8 cellular contexts compared by ENCODE assay signal in the genomic region with DNA sequence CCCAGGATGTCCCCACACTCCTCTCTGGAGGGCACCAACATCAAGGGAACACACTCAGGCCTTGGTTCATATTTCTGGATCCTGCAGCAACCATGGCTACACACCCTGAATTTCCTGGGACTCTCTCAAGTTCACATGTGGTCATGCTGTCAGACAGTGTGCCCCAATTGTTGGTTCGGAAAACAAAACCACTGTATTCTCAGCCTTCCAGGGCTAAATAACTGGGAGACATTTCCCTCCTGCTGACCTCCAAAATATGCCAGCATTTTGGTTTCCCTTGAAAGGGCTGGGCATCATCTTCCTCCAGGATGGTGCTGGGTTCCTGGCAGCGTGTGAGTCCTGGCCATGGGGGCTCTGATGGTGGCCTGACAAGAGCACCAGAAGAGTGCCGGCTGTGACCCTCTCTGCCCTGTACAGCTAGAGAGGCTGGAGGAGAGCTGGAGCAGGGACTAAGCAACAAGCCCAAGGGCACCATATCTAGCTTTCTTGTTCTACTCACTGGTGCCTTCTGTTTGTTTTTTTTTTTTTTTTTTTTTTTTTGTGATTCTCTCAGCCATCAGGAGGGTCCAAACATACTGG. TPM values are rescaled to one million over a fixed set of nuclear protein-coding genes. Genes with fewer than 3 reads are reported as not detected.
A peak's percentile ranks its signal among the peaks of the same experiment; 100 is the strongest.
DNase-seq lines count a peak whose midpoint lies in the region; ATAC-seq and TF ChIP-seq lines count a peak whose summit lies in the region.

No MANE protein-coding gene starts in this region.

- H3K4me3 ChIP-seq in stomach smooth muscle (ENCODE audit: low read length in 2 of 2) = peak overlapping the region in 1 of 2 donors; percentile 54

- peak overlapping the region; percentile 92 for H3K4me3 Mint-ChIP-seq in activated CD4-positive, alpha-beta T cell treated with anti-CD3 and anti-CD28 coated beads for 36 hours
- H3K4me3 Mint-ChIP-seq in activated B cell treated with CpG ODN at 0.5 μM for 24 hours = peak overlapping the region; percentile 95

- H3K27ac ChIP-seq in layer of hippocampus (ENCODE audit: low read depth, low read length) (peak overlapping the region; percentile 54), stomach smooth muscle (ENCODE audit: low read length) (peak overlapping the region; percentile 47)

- POLR2A ChIA-PET in activated CD4-positive, alpha-beta T cell treated with anti-CD3 and anti-CD28 coated beads for 36 hours (lab: Charles Lee) = interaction anchor here (1.2 kb wide), 1 partner anchor 11 kb away, joined by 13 read pairs; no protein-coding TSS in a partner anchor
- POLR2A ChIA-PET in activated B cell treated with CpG ODN at 0.5 μM for 24 hours (lab: Charles Lee) = interaction anchor here (1.3 to 4.2 kb wide), 13 partner anchors 10 to 148 kb away, joined by 3 to 123 read pairs (median 8); a partner anchor contains a TSS

- peak; percentile 19 for DNase-seq in activated CD4-positive, alpha-beta T cell treated with anti-CD3 and anti-CD28 coated beads for 36 hours
- DNase-seq in activated CD4-positive, alpha-beta T cell treated with anti-CD3 and anti-CD28 coated beads for 48 hours = no peak
- DNase-seq in activated B cell treated with CpG ODN at 0.5 μM for 24 hours (no peak), T1000 (lab: John Stamatoyannopoulos, UW) (no peak), 8988T (no peak), DMS 273 (lab: John Stamatoyannopoulos, UW; ENCODE audit: unreplicated experiment) (no peak)

- H3K36me3 Mint-ChIP-seq in activated CD4-positive, alpha-beta T cell treated with anti-CD3 and anti-CD28 coated beads for 36 hours (ENCODE audit: low read depth) = peaks cover 24% of the 10 kb centered on the region
- peaks cover 34% of the 10 kb centered on the region for H3K36me3 Mint-ChIP-seq in activated B cell treated with CpG ODN at 0.5 μM for 24 hours (ENCODE audit: low read depth)

- CTCF ChIA-PET in activated CD4-positive, alpha-beta T cell treated with anti-CD3 and anti-CD28 coated beads for 36 hours (lab: Charles Lee) = interaction anchor here (0.8 to 5.7 kb wide), 9 partner anchors 11 to 63 kb away, joined by 3 to 50 read pairs (median 5); no protein-coding TSS in a partner anchor
- CTCF ChIA-PET in activated B cell treated with CpG ODN at 0.5 μM for 24 hours (lab: Charles Lee) = interaction anchor here (1.3 to 2.8 kb wide), 5 partner anchors 22 to 56 kb away, joined by 5 to 18 read pairs (median 7); no protein-coding TSS in a partner anchor

- no peaks in the 10 kb centered on the region for H3K9me3 ChIP-seq in stomach smooth muscle (ENCODE audit: control insufficient read depth in 2 of 2, low read length in 2 of 2)

- no peaks in the 10 kb centered on the region for H3K36me3 ChIP-seq in stomach smooth muscle (ENCODE audit: control insufficient read depth in 2 of 2, insufficient read depth in 2 of 2, low read length in 2 of 2)

- H3K9me3 Mint-ChIP-seq in activated CD4-positive, alpha-beta T cell treated with anti-CD3 and anti-CD28 coated beads for 36 hours (ENCODE audit: low read depth) = peaks cover 3% of the 10 kb centered on the region
- no peaks in the 10 kb centered on the region for H3K9me3 Mint-ChIP-seq in activated B cell treated with CpG ODN at 0.5 μM for 24 hours

- H3K4me1 Mint-ChIP-seq in activated CD4-positive, alpha-beta T cell treated with anti-CD3 and anti-CD28 coated beads for 36 hours = peaks cover 49% of the 10 kb centered on the region
- H3K4me1 Mint-ChIP-seq in activated B cell treated with CpG ODN at 0.5 μM for 24 hours = peaks cover 50% of the 10 kb centered on the region

- H3K27me3 ChIP-seq in layer of hippocampus (ENCODE audit: control insufficient read depth, insufficient read depth, low read length) = no peaks in the 10 kb centered on the region
- no peaks in the 10 kb centered on the region for H3K27me3 ChIP-seq in stomach smooth muscle (ENCODE audit: control insufficient read depth in 1 of 2, insufficient read depth in 2 of 2, low read length in 2 of 2)

- no peak overlapping the region for H3K9ac ChIP-seq in stomach smooth muscle (ENCODE audit: low read length in 2 of 2)

- TF ChIP-seq CTCF in activated B cell treated with CpG ODN at 0.5 μM for 24 hours (IDR thresholded peaks at IDR 0.05) = no peak

- peak overlapping the region; percentile 98 for H3K27ac Mint-ChIP-seq in activated CD4-positive, alpha-beta T cell treated with anti-CD3 and anti-CD28 coated beads for 36 hours
- peak overlapping the region; percentile 98 for H3K27ac Mint-ChIP-seq in activated B cell treated with CpG ODN at 0.5 μM for 24 hours

- no peaks in the 10 kb centered on the region for H3K27me3 Mint-ChIP-seq in activated CD4-positive, alpha-beta T cell treated with anti-CD3 and anti-CD28 coated beads for 36 hours
- no peaks in the 10 kb centered on the region for H3K27me3 Mint-ChIP-seq in activated B cell treated with CpG ODN at 0.5 μM for 24 hours

- intact Hi-C loops in activated CD4-positive, alpha-beta T cell treated with anti-CD3 and anti-CD28 coated beads for 36 hours (cut with DNase I, micrococcal nuclease) = loop anchor here (2.0 to 10.0 kb wide), 3 partner anchors 48 to 120 kb away; no protein-coding TSS in a partner anchor
- intact Hi-C loops in activated B cell treated with CpG ODN at 0.5 μM for 24 hours (cut with micrococcal nuclease) = loop anchor here (2.0 kb wide), 1 partner anchor 28 kb away; no protein-coding TSS in a partner anchor

- H3K4me1 ChIP-seq in stomach smooth muscle (ENCODE audit: control insufficient read depth, insufficient read depth, low read length) = peaks cover 25% of the 10 kb centered on the region

- no peak for ATAC-seq in activated CD4-positive, alpha-beta T cell treated with anti-CD3 and anti-CD28 coated beads for 36 hours
- ATAC-seq in activated B cell treated with CpG ODN at 0.5 μM for 24 hours (ENCODE audit: low read depth) = no peak

RNA-seq across cellular contexts. Expression of a gene that starts 37.5 kb away (rescaled TPM):
- total RNA-seq in activated CD4-positive, alpha-beta T cell treated with anti-CD3 and anti-CD28 coated beads for 36 hours = 100 to 1,000 TPM; 161 to 188 TPM
- total RNA-seq in activated B cell treated with CpG ODN at 0.5 μM for 24 hours = 293 TPM in 2 replicates
